11 cellular contexts compared by ENCODE assay signal in the genomic region with DNA sequence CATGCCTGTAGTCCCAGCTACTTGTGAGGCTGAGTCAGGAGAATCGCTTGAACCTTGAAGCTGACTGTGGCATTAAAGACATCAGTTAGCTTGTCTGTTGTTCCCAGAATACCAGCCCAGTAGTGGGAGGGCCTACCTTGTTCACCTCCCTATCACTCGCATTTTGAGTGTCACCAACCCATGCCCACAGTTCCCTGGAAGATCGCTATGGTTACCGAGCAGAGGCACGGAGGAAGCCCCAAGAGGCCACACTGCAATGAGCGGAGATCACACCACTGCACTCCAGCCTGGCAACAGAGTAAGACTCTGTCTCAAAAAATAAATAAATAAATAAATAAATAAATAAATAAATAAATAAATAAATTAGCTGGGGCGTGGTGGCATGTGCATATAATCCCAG. TPM values are rescaled to one million over a fixed set of nuclear protein-coding genes. Genes with fewer than 3 reads are reported as not detected.
DNase-seq lines count a peak whose midpoint lies in the region; ATAC-seq, FAIRE-seq and TF ChIP-seq lines count a peak whose summit lies in the region.
"Not testable (repeated sequence)": the region's sequence is repeated elsewhere in the genome, so short reads cannot be mapped to it uniquely, and the experiment has no call there.
"Had no signal": no experiment of that assay in that cellular context is flagged by ENCODE, and none has a peak within 500 bp of the region (broad histone marks: within the 10 kb centered on the region; RNA-seq: fewer than 3 reads in every experiment).

No MANE protein-coding gene starts in this region.

- peak overlapping the region; percentile 44 for H3K27ac Mint-ChIP-seq in T-helper 2 cell treated with Interferon-gamma antibody and Interleukin-4, amounts not matched to agents 5 μg/mL and 100 μg/mL, for 36 hours
- H3K27ac Mint-ChIP-seq in activated CD8-positive, alpha-beta memory T cell treated with anti-CD3 and anti-CD28 coated beads, Interleukin-2, amount 10 ng/mL, durations not matched to agents 7 days and 5 days; astrocyte (ENCODE audit: unreplicated experiment); endodermal cell: not testable (repeated sequence)

- FAIRE-seq in astrocyte (lab: Jason Lieb, UNC) = not testable (repeated sequence)

- H3K4me1 Mint-ChIP-seq in T-helper 2 cell treated with Interferon-gamma antibody and Interleukin-4, amounts not matched to agents 5 μg/mL and 100 μg/mL, for 36 hours (ENCODE audit: low read depth) = peaks cover 13% of the 10 kb centered on the region
- peaks cover 18% of the 10 kb centered on the region for H3K4me1 Mint-ChIP-seq in activated CD8-positive, alpha-beta memory T cell treated with anti-CD3 and anti-CD28 coated beads, Interleukin-2, amount 10 ng/mL, durations not matched to agents 7 days and 5 days
- not testable (repeated sequence) for H3K4me1 Mint-ChIP-seq in astrocyte (ENCODE audit: low read depth, unreplicated experiment); endodermal cell

- DNase-seq in T-helper 2 cell treated with Interferon-gamma antibody and Interleukin-4, amounts not matched to agents 5 μg/mL and 100 μg/mL, for 36 hours (ENCODE audit: low spot score) = peak; percentile 53
- DNase-seq in activated CD8-positive, alpha-beta memory T cell treated with anti-CD3 and anti-CD28 coated beads, Interleukin-2, amount 10 ng/mL, durations not matched to agents 7 days and 5 days = peak; percentile 48
- DNase-seq in astrocyte (ENCODE audit: low read depth) (peak; percentile 20), endodermal cell (peak; percentile 49), left kidney (ENCODE audit: low read depth, low spot score) (peak; percentile 47)
- DNase-seq in stimulated activated CD8-positive, alpha-beta memory T cell treated with anti-CD3 and anti-CD28 coated beads, Interleukin-4, amount 100 ng/mL, for 48 hours = peak; percentile 42

- H3K9me3 ChIP-seq in HEK293 (ENCODE audit: control insufficient read depth, insufficient read depth, low read depth, low read length); astrocyte (ENCODE audit: insufficient read depth, low read depth, low read length); endodermal cell (ENCODE audit: control insufficient read depth, low read length): not testable (repeated sequence)

- H3K27me3 ChIP-seq in astrocyte (ENCODE audit: insufficient read depth, low read length); endodermal cell (ENCODE audit: control insufficient read depth, insufficient read depth, low read length, poor library complexity, severe bottlenecking): not testable (repeated sequence)

- not testable (repeated sequence) for H3K36me3 Mint-ChIP-seq in T-helper 2 cell treated with Interferon-gamma antibody and Interleukin-4, amounts not matched to agents 5 μg/mL and 100 μg/mL, for 36 hours (ENCODE audit: low read depth); activated CD8-positive, alpha-beta memory T cell treated with anti-CD3 and anti-CD28 coated beads, Interleukin-2, amount 10 ng/mL, durations not matched to agents 7 days and 5 days; astrocyte (ENCODE audit: low read depth, unreplicated experiment)
- peaks cover 15% of the 10 kb centered on the region for H3K36me3 Mint-ChIP-seq in endodermal cell (ENCODE audit: low read depth)

- H3K9ac ChIP-seq in astrocyte (ENCODE audit: low read length); endodermal cell (ENCODE audit: extremely low read depth, low read length, poor library complexity, severe bottlenecking): not testable (repeated sequence)

- H3K27me3 Mint-ChIP-seq in T-helper 2 cell treated with Interferon-gamma antibody and Interleukin-4, amounts not matched to agents 5 μg/mL and 100 μg/mL, for 36 hours (ENCODE audit: low read depth); activated CD8-positive, alpha-beta memory T cell treated with anti-CD3 and anti-CD28 coated beads, Interleukin-2, amount 10 ng/mL, durations not matched to agents 7 days and 5 days; astrocyte (ENCODE audit: low read depth, unreplicated experiment); endodermal cell (ENCODE audit: insufficient read depth): not testable (repeated sequence)

- H2AFZ ChIP-seq in astrocyte (ENCODE audit: low read depth, low read length) = not testable (repeated sequence)

- WGBS in endodermal cell (ENCODE audit: insufficient coverage in 1 of 2, insufficient read length in 1 of 2), 2 experiments = 78 to 88% methylated on average over 1 to 7 of the region's 7 CpGs

- not testable (repeated sequence) for H3K4me1 ChIP-seq in HEK293 (ENCODE audit: control insufficient read depth, insufficient read depth, low read length); astrocyte (ENCODE audit: insufficient read depth, low read length); endodermal cell (ENCODE audit: control insufficient read depth, insufficient read depth, low read length)

- CTCF ChIA-PET in HEK293 (lab: Yijun Ruan, JAX) = interaction anchor here (0.6 kb wide), 2 partner anchors 53 to 1077 kb away, joined by 4 read pairs; no protein-coding TSS in a partner anchor
- CTCF ChIA-PET in activated CD8-positive, alpha-beta memory T cell treated with anti-CD3 and anti-CD28 coated beads, Interleukin-2, amount 10 ng/mL, durations not matched to agents 7 days and 5 days (lab: Charles Lee) = not testable (repeated sequence)

- H4K20me1 ChIP-seq in astrocyte (ENCODE audit: insufficient read depth, low read length) = not testable (repeated sequence)

- not testable (repeated sequence) for H3K4me3 ChIP-seq in HEK293 (ENCODE audit: low read depth, low read length); astrocyte (ENCODE audit: insufficient read depth, low read depth, low read length); endodermal cell (ENCODE audit: low read length)

- peak; percentile 47 for ATAC-seq in activated CD8-positive, alpha-beta memory T cell treated with anti-CD3 and anti-CD28 coated beads, Interleukin-2, amount 10 ng/mL, durations not matched to agents 7 days and 5 days

- H3K4me2 ChIP-seq in astrocyte (ENCODE audit: low read length) = not testable (repeated sequence)

- POLR2A ChIA-PET in HEK293 (lab: Yijun Ruan, JAX) = not testable (repeated sequence)

- not testable (repeated sequence) for TF ChIP-seq CTCF in HEK293 (tag by site-specific recombination; IDR thresholded peaks at IDR 0.05); astrocyte (IDR thresholded peaks at IDR 0.05; ENCODE audit: insufficient read depth, low read depth, low read length); endodermal cell (conservative IDR thresholded peaks at IDR 0.05)

- H3K27ac ChIP-seq in HEK293 (ENCODE audit: extremely low read depth, low read depth, low read length); astrocyte (ENCODE audit: low read depth, low read length); endodermal cell (ENCODE audit: low read depth, low read length): not testable (repeated sequence)

- peaks cover 0 to 38% of the 10 kb centered on the region in 2 experiments; a peak in 2 of 3 replicates for H3K36me3 ChIP-seq in HEK293 (ENCODE audit: control insufficient read depth in 2 of 2, insufficient read depth in 1 of 2, low read length in 2 of 2)
- not testable (repeated sequence) for H3K36me3 ChIP-seq in astrocyte (ENCODE audit: insufficient read depth, low read length); endodermal cell (ENCODE audit: control insufficient read depth, insufficient read depth, low read length)

- peak overlapping the region; percentile 3 for H3K4me3 Mint-ChIP-seq in T-helper 2 cell treated with Interferon-gamma antibody and Interleukin-4, amounts not matched to agents 5 μg/mL and 100 μg/mL, for 36 hours
- H3K4me3 Mint-ChIP-seq in activated CD8-positive, alpha-beta memory T cell treated with anti-CD3 and anti-CD28 coated beads, Interleukin-2, amount 10 ng/mL, durations not matched to agents 7 days and 5 days; astrocyte (ENCODE audit: unreplicated experiment); endodermal cell: not testable (repeated sequence)

- H3K9me3 Mint-ChIP-seq in T-helper 2 cell treated with Interferon-gamma antibody and Interleukin-4, amounts not matched to agents 5 μg/mL and 100 μg/mL, for 36 hours; activated CD8-positive, alpha-beta memory T cell treated with anti-CD3 and anti-CD28 coated beads, Interleukin-2, amount 10 ng/mL, durations not matched to agents 7 days and 5 days (ENCODE audit: low read depth); astrocyte (ENCODE audit: unreplicated experiment); endodermal cell: not testable (repeated sequence)

- not testable (repeated sequence) for H3K79me2 ChIP-seq in astrocyte (ENCODE audit: insufficient read depth, low read length)

TF ChIP-seq in HEK293, 187 proteins besides CTCF, POLR2A, EP300 and RAD21 (continues in another document):
- TF ChIP-seq ZNF341 (tag by site-specific recombination; IDR thresholded peaks at IDR 0.05; ENCODE audit: low read depth) (peak; percentile 59; the same call in 1 of the 2 replicates), ZNF292 (tag by site-specific recombination; IDR thresholded peaks at IDR 0.05; ENCODE audit: borderline replicate concordance, low read depth) (peak; percentile 95)

RNA-seq across cellular contexts. Expression of a gene that starts 21.1 kb away (rescaled TPM):
- total RNA-seq in activated CD8-positive, alpha-beta memory T cell treated with anti-CD3 and anti-CD28 coated beads, Interleukin-2, amount 10 ng/mL, durations not matched to agents 7 days and 5 days = 1,000 to 10,000 TPM in 1 of 2 experiments, 100 to 1,000 TPM in 1; 922 to 3,744 TPM
- total RNA-seq in astrocyte (1,356 and 1,553 TPM in 2 replicates), endodermal cell (1,000 to 10,000 TPM; 2,483 to 3,611 TPM)
- polyA plus RNA-seq in endodermal cell (2013, experiment 1 of 2) = 11,872 TPM
- polyA plus RNA-seq in endodermal cell (2013, experiment 2 of 2) = 14,577 TPM
- polyA plus RNA-seq: AG04450, IgD-negative memory B cell had no signal

RNA-seq across cellular contexts. Expression of a gene that starts 52.4 kb away (rescaled TPM):
- 10 to 100 TPM; 71.0 to 88.3 TPM for total RNA-seq in activated CD8-positive, alpha-beta memory T cell treated with anti-CD3 and anti-CD28 coated beads, Interleukin-2, amount 10 ng/mL, durations not matched to agents 7 days and 5 days
- 78.2 and 80.9 TPM in 2 replicates for total RNA-seq in astrocyte
- 10 to 100 TPM; 43.9 to 45.8 TPM for total RNA-seq in endodermal cell
- 40.4 TPM for polyA plus RNA-seq in endodermal cell (2013, experiment 1 of 2)
- 37.9 TPM for polyA plus RNA-seq in endodermal cell (2013, experiment 2 of 2)

RNA-seq across cellular contexts. Expression of a gene that starts 55.7 kb away (rescaled TPM):
- total RNA-seq in activated CD8-positive, alpha-beta memory T cell treated with anti-CD3 and anti-CD28 coated beads, Interleukin-2, amount 10 ng/mL, durations not matched to agents 7 days and 5 days = not detected
- total RNA-seq in astrocyte (not detected in 2 replicates), endodermal cell (not detected)
- polyA plus RNA-seq in endodermal cell (2013, experiment 1 of 2) = not detected
- not detected for polyA plus RNA-seq in endodermal cell (2013, experiment 2 of 2)
- total RNA-seq: HT-29, RPMI7951 had no signal
- polyA plus RNA-seq: IgD-negative memory B cell had no signal
